Comparison of ENCODE assay signal across 18 cellular contexts in genomic region chr4:4854649-4855292, GRCh38. TPM values are rescaled to one million over a fixed set of nuclear protein-coding genes. Genes with fewer than 3 reads are reported as not detected.
DNase-seq lines count a peak whose midpoint lies in the region; ATAC-seq lines count a peak whose summit lies in the region.
"Had no signal": no experiment of that assay in that cellular context is flagged by ENCODE, and none has a peak within 500 bp of the region (broad histone marks: within the 10 kb centered on the region; RNA-seq: fewer than 3 reads in every experiment).

No MANE protein-coding gene starts in this region.

- ATAC-seq in T-helper 17 cell = no peak
- ATAC-seq in HG03457 (IDR thresholded peaks at IDR 0.05; ENCODE audit: unreplicated experiment) = no peak
- no peak for ATAC-seq in HG03097 (IDR thresholded peaks at IDR 0.05; ENCODE audit: low FRiP score, unreplicated experiment)
- no peak for ATAC-seq in HG02885 (IDR thresholded peaks at IDR 0.05; ENCODE audit: poor library complexity, unreplicated experiment)
- ATAC-seq: activated CD4-positive, CD25-positive, alpha-beta regulatory T cell treated with anti-CD3 and anti-CD28 coated beads, Interleukin-2, amount 50 U/mL, for 24 hours; PC-3 had no signal

- H3K36me3 Mint-ChIP-seq in IgD-negative memory B cell (peaks cover 4% of the 10 kb centered on the region), T-helper 17 cell (ENCODE audit: low read depth) (peaks cover 8% of the 10 kb centered on the region)

- H3K9me3 Mint-ChIP-seq in IgD-negative memory B cell = peaks cover 0 to 18% (median 0%) of the 10 kb centered on the region in 3 donors

- H3K4me3 ChIP-seq in mesodermal cell (ENCODE audit: extremely low read depth, insufficient read depth, low read length, poor library complexity, severe bottlenecking) = peak overlapping the region; percentile 31
- H3K4me3 ChIP-seq: BLaER1 treated with 17β-estradiol and CSF1 and Interleukin-3, amounts not matched to agents 10 nM and 100 nM; HAP-1; tibial nerve had no signal

- H3K4me3 Mint-ChIP-seq in IgD-negative memory B cell (no peak overlapping the region), T-helper 17 cell (peak overlapping the region; percentile 45)

- H3K4me1 Mint-ChIP-seq in IgD-negative memory B cell = peaks cover 7 to 19% (median 17%) of the 10 kb centered on the region in 3 donors
- peaks cover 30% of the 10 kb centered on the region for H3K4me1 Mint-ChIP-seq in T-helper 17 cell

- H3K27ac Mint-ChIP-seq in IgD-negative memory B cell (peak overlapping the region; percentile 71 to 95 (median 93)), T-helper 17 cell (peak overlapping the region; percentile 75)

- no peaks in the 10 kb centered on the region for H3K36me3 ChIP-seq in mesodermal cell (ENCODE audit: control insufficient read depth, insufficient read depth, low read length)
- H3K36me3 ChIP-seq: BLaER1 treated with 17β-estradiol and CSF1 and Interleukin-3, amounts not matched to agents 10 nM and 100 nM; HAP-1; tibial nerve had no signal

- H3K4me1 ChIP-seq in mesodermal cell (ENCODE audit: control insufficient read depth, insufficient read depth, low read length, poor library complexity, severe bottlenecking) = peaks cover 39% of the 10 kb centered on the region

- H3K9me3 ChIP-seq in T-helper 17 cell (ENCODE audit: control insufficient read depth, low read length, poor library complexity, severe bottlenecking) (no peaks in the 10 kb centered on the region), mesodermal cell (ENCODE audit: control insufficient read depth, low read length) (no peaks in the 10 kb centered on the region)
- H3K9me3 ChIP-seq: HAP-1 had no signal

- peak overlapping the region; percentile 96 for H3K27ac ChIP-seq in mesodermal cell (ENCODE audit: low read depth, low read length, severe bottlenecking)
- H3K27ac ChIP-seq: BLaER1 treated with 17β-estradiol and CSF1 and Interleukin-3, amounts not matched to agents 10 nM and 100 nM; tibial nerve had no signal

- 0 to 2% methylated on average over 12 to 18 of the region's 31 CpGs for WGBS in mesodermal cell (ENCODE audit: insufficient coverage in 2 of 2), 2 experiments

- H3K27me3 Mint-ChIP-seq in IgD-negative memory B cell (peaks cover 63% of the 10 kb centered on the region), T-helper 17 cell (peaks cover 74% of the 10 kb centered on the region)

- DNase-seq in COR-L47 (lab: John Stamatoyannopoulos, UW) = peak; percentile 59
- DNase-seq in T-helper 17 cell = no peak
- DNase-seq in effector CD8-positive, alpha-beta T cell (lab: John Stamatoyannopoulos, UW) = no peak
- DNase-seq: activated CD8-positive, alpha-beta memory T cell treated with anti-CD3 and anti-CD28 coated beads, Interleukin-2, amount 50 U/mL, for 4 hours; cerebellar nuclear complex; DND-41; NCI-H2171 treated with DMSO at 0.1 percent for 48 hours; PC-3; stimulated activated CD4-positive, alpha-beta T cell treated with anti-CD3 and anti-CD28 coated beads, Interleukin-2, amount 100 ng/mL, for 48 hours had no signal

RNA-seq across cellular contexts. Expression of gene MSX1, which starts 4.7 kb away (rescaled TPM):
- 0.18 TPM for polyA plus RNA-seq in IgD-negative memory B cell
- not detected for total RNA-seq in T-helper 17 cell
- 168 TPM for polyA plus RNA-seq in mesodermal cell (2013, experiment 1 of 2)
- 152 TPM for polyA plus RNA-seq in mesodermal cell (2013, experiment 2 of 2)
